ENCODE assay signal across 2 cellular contexts in the genomic region with DNA sequence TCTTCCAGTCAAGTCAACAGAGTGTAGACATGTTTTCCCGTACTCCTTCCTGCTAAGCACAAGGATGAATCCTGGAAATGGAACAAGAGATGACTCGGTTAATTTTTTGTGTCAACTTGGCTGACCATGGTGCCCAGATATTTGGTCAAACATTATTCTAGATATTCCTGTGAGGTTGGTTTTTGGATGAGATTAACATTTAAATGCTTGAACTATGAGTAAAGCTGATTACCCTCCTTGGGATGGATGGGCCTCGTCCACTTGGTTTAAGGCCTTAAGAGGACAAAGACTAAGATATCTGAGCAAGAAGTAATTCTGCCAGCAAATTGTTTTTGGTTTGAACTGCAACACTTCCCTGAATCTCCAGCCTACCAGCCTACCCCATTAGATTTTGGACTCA.
TF ChIP-seq lines count a peak whose summit lies in the region.

No MANE protein-coding gene starts in this region.

TF ChIP-seq in SK-N-SH, 30 proteins besides CTCF, POLR2A, EP300 and RAD21 (continued from another document):
- no peak for TF ChIP-seq IRF3 (IDR thresholded peaks at IDR 0.05; ENCODE audit: low read depth, low read length)
- TF ChIP-seq PBX3 (IDR thresholded peaks at IDR 0.05), result peak; percentile 22; the same call in 1 of the 2 replicates
- peak; percentile 38; the same call in 1 of the 2 replicates for TF ChIP-seq FOSL2 (IDR thresholded peaks at IDR 0.05; ENCODE audit: borderline replicate concordance, low read depth)
- no peak for TF ChIP-seq SMC3 (IDR thresholded peaks at IDR 0.05; ENCODE audit: low read depth, low read length)
- no peak for TF ChIP-seq USF1 (IDR thresholded peaks at IDR 0.05; ENCODE audit: borderline replicate concordance, low read depth)

TF ChIP-seq in SK-N-SH treated with all-trans-retinoic acid at 6 μM for 48 hours, 23 proteins besides CTCF, POLR2A, EP300 and RAD21 (continued from another document):
- TF ChIP-seq, protein P1, sequence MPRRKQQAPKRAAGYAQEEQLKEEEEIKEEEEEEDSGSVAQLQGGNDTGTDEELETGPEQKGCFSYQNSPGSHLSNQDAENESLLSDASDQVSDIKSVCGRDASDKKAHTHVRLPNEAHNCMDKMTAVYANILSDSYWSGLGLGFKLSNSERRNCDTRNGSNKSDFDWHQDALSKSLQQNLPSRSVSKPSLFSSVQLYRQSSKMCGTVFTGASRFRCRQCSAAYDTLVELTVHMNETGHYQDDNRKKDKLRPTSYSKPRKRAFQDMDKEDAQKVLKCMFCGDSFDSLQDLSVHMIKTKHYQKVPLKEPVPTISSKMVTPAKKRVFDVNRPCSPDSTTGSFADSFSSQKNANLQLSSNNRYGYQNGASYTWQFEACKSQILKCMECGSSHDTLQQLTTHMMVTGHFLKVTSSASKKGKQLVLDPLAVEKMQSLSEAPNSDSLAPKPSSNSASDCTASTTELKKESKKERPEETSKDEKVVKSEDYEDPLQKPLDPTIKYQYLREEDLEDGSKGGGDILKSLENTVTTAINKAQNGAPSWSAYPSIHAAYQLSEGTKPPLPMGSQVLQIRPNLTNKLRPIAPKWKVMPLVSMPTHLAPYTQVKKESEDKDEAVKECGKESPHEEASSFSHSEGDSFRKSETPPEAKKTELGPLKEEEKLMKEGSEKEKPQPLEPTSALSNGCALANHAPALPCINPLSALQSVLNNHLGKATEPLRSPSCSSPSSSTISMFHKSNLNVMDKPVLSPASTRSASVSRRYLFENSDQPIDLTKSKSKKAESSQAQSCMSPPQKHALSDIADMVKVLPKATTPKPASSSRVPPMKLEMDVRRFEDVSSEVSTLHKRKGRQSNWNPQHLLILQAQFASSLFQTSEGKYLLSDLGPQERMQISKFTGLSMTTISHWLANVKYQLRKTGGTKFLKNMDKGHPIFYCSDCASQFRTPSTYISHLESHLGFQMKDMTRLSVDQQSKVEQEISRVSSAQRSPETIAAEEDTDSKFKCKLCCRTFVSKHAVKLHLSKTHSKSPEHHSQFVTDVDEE (CRISPR knock-in tag; IDR thresholded peaks at IDR 0.05), result no peak
- TF ChIP-seq GLIS3 (CRISPR knock-in tag; IDR thresholded peaks at IDR 0.05), result no peak
- no peak for TF ChIP-seq TCF4 (CRISPR knock-in tag; IDR thresholded peaks at IDR 0.05; ENCODE audit: borderline replicate concordance)
- no peak for TF ChIP-seq PPARA (CRISPR knock-in tag; IDR thresholded peaks at IDR 0.05; ENCODE audit: borderline replicate concordance)
- no peak for TF ChIP-seq CSDC2 (CRISPR knock-in tag; IDR thresholded peaks at IDR 0.05)
- no peak for TF ChIP-seq BACH2 (CRISPR knock-in tag; IDR thresholded peaks at IDR 0.05; ENCODE audit: borderline replicate concordance)
- no peak for TF ChIP-seq ZNF8 (CRISPR knock-in tag; IDR thresholded peaks at IDR 0.05)
- no peak for TF ChIP-seq CSRNP3 (CRISPR knock-in tag; IDR thresholded peaks at IDR 0.05)
- no peak for TF ChIP-seq ESRRG (CRISPR knock-in tag; IDR thresholded peaks at IDR 0.05)
- TF ChIP-seq ZNF565 (CRISPR knock-in tag; conservative IDR thresholded peaks at IDR 0.05; ENCODE audit: low read depth), result no peak
- TF ChIP-seq RARB (CRISPR knock-in tag; IDR thresholded peaks at IDR 0.05), result no peak
